ENCODE assay signal across 8 cellular contexts in genomic region chr6:28543671-28544131, GRCh38. TPM values are rescaled to one million over a fixed set of nuclear protein-coding genes. Genes with fewer than 3 reads are reported as not detected.
A peak's percentile ranks its signal among the peaks of the same experiment; 100 is the strongest.
DNase-seq lines count a peak whose midpoint lies in the region; ATAC-seq and TF ChIP-seq lines count a peak whose summit lies in the region.

No MANE protein-coding gene starts in this region.

- peaks cover 15 to 36% (median 28%) of the 10 kb centered on the region in 7 donors for H3K4me1 Mint-ChIP-seq in naive thymus-derived CD4-positive, alpha-beta T cell
- H3K4me1 Mint-ChIP-seq in Caco-2 (ENCODE audit: low read depth, unreplicated experiment), result peaks cover 8% of the 10 kb centered on the region

- CTCF ChIA-PET in naive thymus-derived CD4-positive, alpha-beta T cell (lab: Charles Lee), result interaction anchor here (0.5 to 2.3 kb wide), 4 partner anchors 13 to 142 kb away, joined by 3 to 11 read pairs (median 4); no protein-coding TSS in a partner anchor
- CTCF ChIA-PET in Caco-2 (lab: Charles Lee), result interaction anchor here (1.8 kb wide), 1 partner anchor 48 kb away, joined by 6 read pairs; no protein-coding TSS in a partner anchor

- peaks cover 0 to 11% of the 10 kb centered on the region in 2 donors for H3K27me3 ChIP-seq in naive thymus-derived CD4-positive, alpha-beta T cell (ENCODE audit: control insufficient read depth in 2 of 2, insufficient read depth in 2 of 2, low read length in 2 of 2)
- H3K27me3 ChIP-seq in Caco-2 (replicated peaks; ENCODE audit: control insufficient read depth, insufficient read depth, low read length), result no peaks in the 10 kb centered on the region; the same call in 1 of the 2 replicates

- peaks cover 0 to 2% (median 0%) of the 10 kb centered on the region in 5 donors for H3K36me3 Mint-ChIP-seq in naive thymus-derived CD4-positive, alpha-beta T cell
- peaks cover 9% of the 10 kb centered on the region for H3K36me3 Mint-ChIP-seq in Caco-2 (ENCODE audit: insufficient read depth, unreplicated experiment)

- H3K4me1 ChIP-seq in naive thymus-derived CD4-positive, alpha-beta T cell (ENCODE audit: control insufficient read depth in 2 of 2, insufficient read depth in 2 of 2, low read length in 2 of 2), result peaks cover 0 to 12% of the 10 kb centered on the region in 2 donors
- no peaks in the 10 kb centered on the region for H3K4me1 ChIP-seq in Caco-2

- H3K27ac ChIP-seq in naive thymus-derived CD4-positive, alpha-beta T cell (ENCODE audit: low read depth, low read length), result peak overlapping the region; percentile 43

- peak overlapping the region; percentile 79 to 94 (median 88) for H3K4me3 Mint-ChIP-seq in naive thymus-derived CD4-positive, alpha-beta T cell
- H3K4me3 Mint-ChIP-seq in Caco-2 (ENCODE audit: unreplicated experiment), result no peak overlapping the region

- H3K27ac Mint-ChIP-seq in naive thymus-derived CD4-positive, alpha-beta T cell, result peak overlapping the region in 8 of 9 donors; percentile 57 to 92 (median 77)
- H3K27ac Mint-ChIP-seq in Caco-2 (ENCODE audit: unreplicated experiment), result no peak overlapping the region

- intact Hi-C loops in naive thymus-derived CD4-positive, alpha-beta T cell (cut with micrococcal nuclease), result loop anchor here (1.0 to 5.0 kb wide), 12 partner anchors 36 to 791 kb away; partner anchors contain the start of genes ZKSCAN4 (in 1 of the 2) and ZSCAN23 (in 1 of the 2)
- intact Hi-C loops in Caco-2 (cut with micrococcal nuclease; ENCODE audit: unreplicated experiment) (no loop called here), cardiac septum (cut with DNase I) (no loop called here)

- H3K4me3 ChIP-seq in GM08714 (ENCODE audit: low read length) (peak overlapping the region; percentile 13; the same call in 1 of the 2 replicates), Caco-2 (ENCODE audit: low read depth, low read length) (no peak overlapping the region)
- H3K4me3 ChIP-seq in naive thymus-derived CD4-positive, alpha-beta T cell (ENCODE audit: low read length), result peak overlapping the region; percentile 62

- no peaks in the 10 kb centered on the region for H3K36me3 ChIP-seq in naive thymus-derived CD4-positive, alpha-beta T cell (ENCODE audit: control insufficient read depth in 2 of 3, insufficient read depth in 3 of 3, low read length in 3 of 3)
- no peaks in the 10 kb centered on the region for H3K36me3 ChIP-seq in Caco-2 (ENCODE audit: control insufficient read depth, insufficient read depth, low read length)

- ATAC-seq in naive thymus-derived CD4-positive, alpha-beta T cell, result peak; percentile 53
- ATAC-seq in GM19467 (IDR thresholded peaks at IDR 0.05; ENCODE audit: unreplicated experiment), result no peak

- TF ChIP-seq CTCF in Caco-2 (IDR thresholded peaks at IDR 0.05; ENCODE audit: insufficient read depth in 1 of 2, low read depth in 1 of 2, low read length in 1 of 2, severe bottlenecking in 1 of 2, unreplicated experiment in 1 of 2), result no peak

- peaks cover 0 to 35% (median 13%) of the 10 kb centered on the region in 11 donors for H3K9me3 Mint-ChIP-seq in naive thymus-derived CD4-positive, alpha-beta T cell
- H3K9me3 Mint-ChIP-seq in Caco-2 (ENCODE audit: unreplicated experiment), result no peaks in the 10 kb centered on the region

- BruUV-seq in Caco-2 (replicated peaks; lab: Mats Ljungman, UMichigan), result no TSS peak

- DNase-seq in NCI-H2227 treated with DMSO at 0.1 percent for 48 hours (lab: John Stamatoyannopoulos, UW), result peak; percentile 73
- DNase-seq in astrocyte of the hippocampus (ENCODE audit: low read depth, low spot score), result peak; percentile 16
- peak in 7 of 9 donors; percentile 26 to 45 (median 38) for DNase-seq in naive thymus-derived CD4-positive, alpha-beta T cell
- no peak for DNase-seq in Caco-2
- DNase-seq in cardiac septum (ENCODE audit: low spot score), result no peak
- DNase-seq in DMS153 treated with DMSO at 0.1 percent for 48 hours (lab: John Stamatoyannopoulos, UW; ENCODE audit: unreplicated experiment), result no peak

- no peaks in the 10 kb centered on the region for H3K9me3 ChIP-seq in naive thymus-derived CD4-positive, alpha-beta T cell (ENCODE audit: control insufficient read depth in 2 of 3, low read length in 3 of 3)
- no peaks in the 10 kb centered on the region for H3K9me3 ChIP-seq in Caco-2

- peaks cover 0 to 82% (median 55%) of the 10 kb centered on the region in 5 donors for H3K27me3 Mint-ChIP-seq in naive thymus-derived CD4-positive, alpha-beta T cell
- H3K27me3 Mint-ChIP-seq in Caco-2 (ENCODE audit: insufficient read depth, unreplicated experiment), result peaks cover 4% of the 10 kb centered on the region

- POLR2A ChIA-PET in naive thymus-derived CD4-positive, alpha-beta T cell (lab: Charles Lee), result interaction anchor here (0.7 to 1.5 kb wide), 2 partner anchors 38 to 143 kb away, joined by 3 read pairs; no protein-coding TSS in a partner anchor
- POLR2A ChIA-PET in Caco-2 (lab: Charles Lee), result no interaction called here

RNA-seq across cellular contexts. Expression of gene GPX5, which starts 18.0 kb away (rescaled TPM):
- total RNA-seq in naive thymus-derived CD4-positive, alpha-beta T cell, result not detected
- polyA plus RNA-seq in naive thymus-derived CD4-positive, alpha-beta T cell, result not detected
- not detected in 2 replicates for total RNA-seq in Caco-2 (2022)
- total RNA-seq in cardiac septum, result not detected

RNA-seq across cellular contexts. Expression of gene GPX6, which starts 28.1 kb away (rescaled TPM):
- not detected for total RNA-seq in naive thymus-derived CD4-positive, alpha-beta T cell
- polyA plus RNA-seq in naive thymus-derived CD4-positive, alpha-beta T cell, result not detected
- total RNA-seq in Caco-2 (2022) (not detected in 2 replicates), cardiac septum (not detected)

Comparison
In these comparisons a context has a peak if more than half of its experiments do, and no peak if none do; other contexts are left out.
1. DNase-seq: peak in NCI-H2227 treated with DMSO at 0.1 percent for 48 hours (single experiment), astrocyte of the hippocampus (single experiment) and naive thymus-derived CD4-positive, alpha-beta T cell (7 of 9); none in Caco-2 (0 of 2), cardiac septum (single experiment) and DMS153 treated with DMSO at 0.1 percent for 48 hours (single experiment).
2. intact Hi-C loops: an anchor here in naive thymus-derived CD4-positive, alpha-beta T cell (1.0 to 5.0 kb wide); none called in Caco-2 and cardiac septum.